ENCODE assay signal across 17 cellular contexts in genomic region chrX:129139837-129140679, GRCh38.
DNase-seq lines count a peak whose midpoint lies in the region; ATAC-seq and TF ChIP-seq lines count a peak whose summit lies in the region.
"Had no signal": no experiment of that assay in that cellular context is flagged by ENCODE, and none has a peak within 500 bp of the region (broad histone marks: within the 10 kb centered on the region; RNA-seq: fewer than 3 reads in every experiment).

No MANE protein-coding gene starts in this region.

- no peaks in the 10 kb centered on the region for H3K27me3 Mint-ChIP-seq in type B pancreatic cell
- H3K27me3 Mint-ChIP-seq: activated CD8-positive, alpha-beta memory T cell treated with anti-CD3 and anti-CD28 coated beads, Interleukin-2, amount 10 ng/mL, durations not matched to agents 7 days and 5 days; B cell had no signal

- H3K27ac ChIP-seq in mesodermal cell (ENCODE audit: low read depth, low read length, severe bottlenecking): peak overlapping the region; percentile 36
- H3K27ac ChIP-seq: foreskin keratinocyte, RWPE1, stomach had no signal

- H3K4me3 Mint-ChIP-seq in type B pancreatic cell: no peak overlapping the region
- H3K4me3 Mint-ChIP-seq: activated CD8-positive, alpha-beta memory T cell treated with anti-CD3 and anti-CD28 coated beads, Interleukin-2, amount 10 ng/mL, durations not matched to agents 7 days and 5 days; B cell had no signal

- DNase-seq in DMS 273 treated with DMSO at 0.1 percent for 48 hours (lab: John Stamatoyannopoulos, UW) (peak; percentile 88), NCI-H1417 treated with DMSO at 0.1 percent for 48 hours (lab: John Stamatoyannopoulos, UW) (peak; percentile 27), NCI-H748 treated with DMSO at 0.1 percent for 48 hours (lab: John Stamatoyannopoulos, UW) (peak; percentile 86), type B pancreatic cell (ENCODE audit: extremely low spot score, unreplicated experiment) (no peak), AML-193 (lab: John Stamatoyannopoulos, UW) (no peak)
- DNase-seq in activated effector memory CD4-positive, alpha-beta T cell treated with anti-CD3 and anti-CD28 coated beads, Interleukin-2, amount 50 U/mL, for 16 hours: no peak
- DNase-seq: activated CD8-positive, alpha-beta memory T cell treated with anti-CD3 and anti-CD28 coated beads, Interleukin-2, amount 10 ng/mL, durations not matched to agents 7 days and 5 days; activated gamma-delta T cell; DMS79 treated with DMSO at 0.1 percent for 48 hours; foreskin keratinocyte; left ventricle myocardium superior; NCI-H526; stomach had no signal

- no CpG with 5 or more reads among the region's 2 CpGs for WGBS in mesodermal cell (ENCODE audit: insufficient coverage in 2 of 2), 2 experiments

- no peak overlapping the region for H3K27ac Mint-ChIP-seq in type B pancreatic cell
- H3K27ac Mint-ChIP-seq: activated CD8-positive, alpha-beta memory T cell treated with anti-CD3 and anti-CD28 coated beads, Interleukin-2, amount 10 ng/mL, durations not matched to agents 7 days and 5 days; B cell had no signal

- H3K9me3 Mint-ChIP-seq in type B pancreatic cell: no peaks in the 10 kb centered on the region

- no peak overlapping the region for H3K4me3 ChIP-seq in mesodermal cell (ENCODE audit: extremely low read depth, insufficient read depth, low read length, poor library complexity, severe bottlenecking)
- H3K4me3 ChIP-seq: stomach had no signal

- H3K36me3 ChIP-seq in mesodermal cell (ENCODE audit: control insufficient read depth, insufficient read depth, low read length): no peaks in the 10 kb centered on the region
- H3K36me3 ChIP-seq: stomach had no signal

- ATAC-seq in HG03159 (IDR thresholded peaks at IDR 0.05; ENCODE audit: unreplicated experiment): no peak
- ATAC-seq: activated CD8-positive, alpha-beta memory T cell treated with anti-CD3 and anti-CD28 coated beads, Interleukin-2, amount 10 ng/mL, durations not matched to agents 7 days and 5 days; foreskin keratinocyte; left ventricle myocardium superior had no signal

- no peaks in the 10 kb centered on the region for H3K36me3 Mint-ChIP-seq in type B pancreatic cell
- H3K36me3 Mint-ChIP-seq: activated CD8-positive, alpha-beta memory T cell treated with anti-CD3 and anti-CD28 coated beads, Interleukin-2, amount 10 ng/mL, durations not matched to agents 7 days and 5 days had no signal

- no peak for TF ChIP-seq CTCF in type B pancreatic cell (conservative IDR thresholded peaks at IDR 0.05)

- H3K4me1 Mint-ChIP-seq in type B pancreatic cell (ENCODE audit: unreplicated experiment): no peaks in the 10 kb centered on the region
- H3K4me1 Mint-ChIP-seq: activated CD8-positive, alpha-beta memory T cell treated with anti-CD3 and anti-CD28 coated beads, Interleukin-2, amount 10 ng/mL, durations not matched to agents 7 days and 5 days; B cell had no signal

- no peaks in the 10 kb centered on the region for H3K9me3 ChIP-seq in mesodermal cell (ENCODE audit: control insufficient read depth, low read length)
- H3K9me3 ChIP-seq: stomach had no signal

- H3K4me1 ChIP-seq in mesodermal cell (ENCODE audit: control insufficient read depth, insufficient read depth, low read length, poor library complexity, severe bottlenecking): no peaks in the 10 kb centered on the region
- H3K4me1 ChIP-seq: foreskin keratinocyte, stomach had no signal

Comparison
In these comparisons a context has a peak if more than half of its experiments do, and no peak if none do; other contexts are left out.
1. DNase-seq: peak in DMS 273 treated with DMSO at 0.1 percent for 48 hours (single experiment), NCI-H1417 treated with DMSO at 0.1 percent for 48 hours (single experiment) and NCI-H748 treated with DMSO at 0.1 percent for 48 hours (single experiment); none in type B pancreatic cell (single experiment), activated effector memory CD4-positive, alpha-beta T cell treated with anti-CD3 and anti-CD28 coated beads, Interleukin-2, amount 50 U/mL, for 16 hours (single experiment) and AML-193 (0 of 2).